8 cellular contexts compared by ENCODE assay signal in genomic region chrX:153946910-153947769, GRCh38. TPM values are rescaled to one million over a fixed set of nuclear protein-coding genes. Genes with fewer than 3 reads are reported as not detected.
A peak's percentile ranks its signal among the peaks of the same experiment; 100 is the strongest.
DNase-seq lines count a peak whose midpoint lies in the region; ATAC-seq and TF ChIP-seq lines count a peak whose summit lies in the region.

No MANE protein-coding gene starts in this region.

- WGBS in suprapubic skin, result 55% methylated on average over 11 of the region's 23 CpGs

- TF ChIP-seq EP300 in suprapubic skin (IDR thresholded peaks at IDR 0.05), result no peak

- peaks cover 8% of the 10 kb centered on the region for H3K36me3 ChIP-seq in CD8-positive, alpha-beta T cell (ENCODE audit: insufficient read depth, low read length)
- peaks cover 27% of the 10 kb centered on the region for H3K36me3 ChIP-seq in OCI-LY3 (replicated peaks; ENCODE audit: low read depth, low read length)
- H3K36me3 ChIP-seq in suprapubic skin, result peaks cover 34% of the 10 kb centered on the region

- no peaks in the 10 kb centered on the region for H4K20me1 ChIP-seq in OCI-LY3 (ENCODE audit: insufficient read depth, low read length)

- peak; percentile 57 to 84 (median 76) for DNase-seq in CD8-positive, alpha-beta T cell
- peak; percentile 70 for DNase-seq in Jurkat, Clone E6-1 (ENCODE audit: low read depth, low spot score)
- DNase-seq in activated T-cell treated with anti-CD3 and anti-CD28 coated beads, Interleukin-2, amount 50 U/mL, for 1 hour, result peak; percentile 81
- DNase-seq in epithelial cell of esophagus (ENCODE audit: low read depth) (peak; percentile 75), naive B cell (peak; percentile 80), suprapubic skin (ENCODE audit: low spot score in 2 of 2) (no peak)

- intact Hi-C loops in CD8-positive, alpha-beta T cell (cut with DNase I, micrococcal nuclease), result loop anchor here (1.0 to 2.0 kb wide), 5 partner anchors 22 to 588 kb away; partner anchors contain the start of gene PLXNB3 (in 1 of the 2)

- H3K27me3 Mint-ChIP-seq in CD8-positive, alpha-beta T cell (ENCODE audit: low read depth), result no peaks in the 10 kb centered on the region
- no peaks in the 10 kb centered on the region for H3K27me3 Mint-ChIP-seq in naive B cell

- no peaks in the 10 kb centered on the region for H3K9me3 ChIP-seq in CD8-positive, alpha-beta T cell (ENCODE audit: low read length)
- no peaks in the 10 kb centered on the region for H3K9me3 ChIP-seq in OCI-LY3 (ENCODE audit: insufficient read depth, low read length)
- no peaks in the 10 kb centered on the region for H3K9me3 ChIP-seq in suprapubic skin

- CTCF ChIA-PET in CD8-positive, alpha-beta T cell (lab: Charles Lee), result interaction anchor here (0.6 to 8.4 kb wide), 27 partner anchors 11 to 1005 kb away, joined by 3 to 205 read pairs (median 3); partner anchors contain the start of genes ARHGAP4, HCFC1, IDH3G and NAA10

- H3K4me1 Mint-ChIP-seq in CD8-positive, alpha-beta T cell (ENCODE audit: low read depth), result peaks cover 13% of the 10 kb centered on the region
- peaks cover 8 to 29% (median 12%) of the 10 kb centered on the region in 3 donors for H3K4me1 Mint-ChIP-seq in naive B cell

- H3K27me3 ChIP-seq in CD8-positive, alpha-beta T cell (ENCODE audit: insufficient read depth, low read length), result no peaks in the 10 kb centered on the region
- no peaks in the 10 kb centered on the region for H3K27me3 ChIP-seq in OCI-LY3 (ENCODE audit: low read depth, low read length)
- H3K27me3 ChIP-seq in suprapubic skin, result no peaks in the 10 kb centered on the region

- ATAC-seq in CD8-positive, alpha-beta T cell, result peak; percentile 87
- ATAC-seq in GM21423 (IDR thresholded peaks at IDR 0.05; ENCODE audit: unreplicated experiment), result peak; percentile 71
- peak; percentile 81 to 86 for ATAC-seq in naive B cell (ENCODE audit: low read depth in 2 of 2)

- H3K4me1 ChIP-seq in CD8-positive, alpha-beta T cell (ENCODE audit: insufficient read depth, low read length), result peaks cover 42% of the 10 kb centered on the region
- H3K4me1 ChIP-seq in OCI-LY3 (ENCODE audit: low read length), result peaks cover 7% of the 10 kb centered on the region
- H3K4me1 ChIP-seq in suprapubic skin, result peaks cover 13% of the 10 kb centered on the region

- no peak overlapping the region for H3K4me3 ChIP-seq in CD8-positive, alpha-beta T cell (ENCODE audit: low read depth, low read length)
- H3K4me3 ChIP-seq in Jurkat, Clone E6-1 (ENCODE audit: low read length), result no peak overlapping the region
- no peak overlapping the region for H3K4me3 ChIP-seq in OCI-LY3 (ENCODE audit: low read length)
- H3K4me3 ChIP-seq in epithelial cell of esophagus (ENCODE audit: low read length), result no peak overlapping the region
- no peak overlapping the region for H3K4me3 ChIP-seq in suprapubic skin

- TF ChIP-seq POLR2A in suprapubic skin (IDR thresholded peaks at IDR 0.05), result no peak

- H3K4me3 Mint-ChIP-seq in CD8-positive, alpha-beta T cell, result peak overlapping the region; percentile 27
- H3K4me3 Mint-ChIP-seq in naive B cell, result peak overlapping the region in 4 of 8 donors; percentile 1 to 65 (median 22)

- peak; percentile 71 for TF ChIP-seq CTCF in CD8-positive, alpha-beta T cell (IDR thresholded peaks at IDR 0.05)
- TF ChIP-seq CTCF in OCI-LY3 (IDR thresholded peaks at IDR 0.05; ENCODE audit: low read depth, low read length), result peak; percentile 85
- TF ChIP-seq CTCF in epithelial cell of esophagus (IDR thresholded peaks at IDR 0.05; ENCODE audit: insufficient read depth, low read depth, low read length, missing control alignments), result peak; percentile 79
- TF ChIP-seq CTCF in suprapubic skin (IDR thresholded peaks at IDR 0.05), result peak; percentile 26 to 70

- H3K79me2 ChIP-seq in OCI-LY3 (ENCODE audit: low read length), result no peaks in the 10 kb centered on the region

- POLR2A ChIA-PET in CD8-positive, alpha-beta T cell (lab: Charles Lee), result interaction anchor here (0.9 to 9.3 kb wide), 6 partner anchors 12 to 43 kb away, joined by 3 to 100 read pairs (median 4); partner anchors contain the start of genes ARHGAP4, AVPR2 and NAA10

- H3K9me3 Mint-ChIP-seq in CD8-positive, alpha-beta T cell, result no peaks in the 10 kb centered on the region
- no peaks in the 10 kb centered on the region for H3K9me3 Mint-ChIP-seq in naive B cell

- H3K4me2 ChIP-seq in OCI-LY3 (ENCODE audit: low read length), result no peak overlapping the region

- peak overlapping the region; percentile 81 for H3K27ac Mint-ChIP-seq in CD8-positive, alpha-beta T cell
- peak overlapping the region in 5 of 6 donors; percentile 8 to 93 (median 47) for H3K27ac Mint-ChIP-seq in naive B cell

- H2AFZ ChIP-seq in OCI-LY3 (ENCODE audit: low read depth, low read length), result no peak overlapping the region

- peaks cover 21% of the 10 kb centered on the region for H3K36me3 Mint-ChIP-seq in CD8-positive, alpha-beta T cell
- H3K36me3 Mint-ChIP-seq in naive B cell, result peaks cover 0 to 7% of the 10 kb centered on the region in 2 donors

- no peak overlapping the region for H3K27ac ChIP-seq in CD8-positive, alpha-beta T cell (ENCODE audit: low read depth, low read length)
- H3K27ac ChIP-seq in OCI-LY3 (ENCODE audit: low read length) (peak overlapping the region; percentile 43), suprapubic skin (no peak overlapping the region)

- H3K9ac ChIP-seq in OCI-LY3 (ENCODE audit: low read length), result no peak overlapping the region

RNA-seq across cellular contexts. Expression of gene RENBP, which starts 2.7 kb away (rescaled TPM):
- 1 to 10 TPM; 6.2 to 6.3 TPM for total RNA-seq in CD8-positive, alpha-beta T cell
- polyA plus RNA-seq in Jurkat, Clone E6-1 (2012; ENCODE audit: insufficient read depth, insufficient read length), result not detected
- polyA plus RNA-seq in naive B cell (ENCODE audit: low read depth in 6 of 6), result 1 to 10 TPM in 4 of 6 donors, under 1 TPM in 2; 0.68 to 3.8 (median 1.7) TPM
- 1 to 10 TPM; 1.7 to 9.9 (median 4.6) TPM for total RNA-seq in suprapubic skin

RNA-seq across cellular contexts. Expression of gene NAA10, which starts 12.3 kb away (rescaled TPM):
- total RNA-seq in CD8-positive, alpha-beta T cell, result 10 to 100 TPM; 34.4 to 35.3 TPM
- 188 TPM for polyA plus RNA-seq in Jurkat, Clone E6-1 (2012; ENCODE audit: insufficient read depth, insufficient read length)
- 10 to 100 TPM; 52.6 to 98.7 (median 61.0) TPM for polyA plus RNA-seq in naive B cell (ENCODE audit: low read depth in 6 of 6)
- total RNA-seq in suprapubic skin, result 10 to 100 TPM; 58.5 to 97.2 (median 73.0) TPM

RNA-seq across cellular contexts. Expression of gene ARHGAP4, which starts 21.1 kb away (rescaled TPM):
- 100 to 1,000 TPM; 432 to 440 TPM for total RNA-seq in CD8-positive, alpha-beta T cell
- polyA plus RNA-seq in Jurkat, Clone E6-1 (2012; ENCODE audit: insufficient read depth, insufficient read length), result 111 TPM
- polyA plus RNA-seq in naive B cell (ENCODE audit: low read depth in 6 of 6), result 100 to 1,000 TPM in 2 of 6 donors, 10 to 100 TPM in 4; 71.5 to 147 (median 83.5) TPM
- 10 to 100 TPM in 2 of 4 donors, 1 to 10 TPM in 2; 4.8 to 17.6 (median 9.6) TPM for total RNA-seq in suprapubic skin

RNA-seq across cellular contexts. Expression of gene HCFC1, which starts 24.5 kb away (rescaled TPM):
- 10 to 100 TPM; 49.1 to 56.3 TPM for total RNA-seq in CD8-positive, alpha-beta T cell
- polyA plus RNA-seq in Jurkat, Clone E6-1 (2012; ENCODE audit: insufficient read depth, insufficient read length), result 43.2 TPM
- 10 to 100 TPM in 1 of 6 donors, 1 to 10 TPM in 4, under 1 TPM in 1; 0.22 to 14.0 (median 5.8) TPM for polyA plus RNA-seq in naive B cell (ENCODE audit: low read depth in 6 of 6)
- 10 to 100 TPM; 51.9 to 72.2 (median 55.3) TPM for total RNA-seq in suprapubic skin

RNA-seq across cellular contexts. Expression of gene TMEM187, which starts 25.4 kb away (rescaled TPM):
- 1 to 10 TPM; 1.6 to 3.2 TPM for total RNA-seq in CD8-positive, alpha-beta T cell
- polyA plus RNA-seq in Jurkat, Clone E6-1 (2012; ENCODE audit: insufficient read depth, insufficient read length), result 13.9 TPM
- 10 to 100 TPM in 2 of 6 donors, 1 to 10 TPM in 4; 5.0 to 13.6 (median 8.1) TPM for polyA plus RNA-seq in naive B cell (ENCODE audit: low read depth in 6 of 6)
- total RNA-seq in suprapubic skin, result 10 to 100 TPM in 1 of 4 donors, 1 to 10 TPM in 3; 7.8 to 10.7 (median 8.6) TPM

Comparison
In these comparisons a context has a peak if more than half of its experiments do, and no peak if none do; other contexts are left out.
1. DNase-seq: peak in CD8-positive, alpha-beta T cell (7 of 7), Jurkat, Clone E6-1 (single experiment), activated T-cell treated with anti-CD3 and anti-CD28 coated beads, Interleukin-2, amount 50 U/mL, for 1 hour (single experiment), epithelial cell of esophagus (single experiment) and naive B cell (single experiment); none in suprapubic skin (0 of 2).
2. RNA of gene ARHGAP4, which starts 21.1 kb away (total RNA-seq): 432 to 440 TPM in CD8-positive, alpha-beta T cell; 4.8 to 17.6 TPM in suprapubic skin; every median in the first group is over 10 times any median in the second.
3. Peak in every context shown above with its lines, with median percentiles within 50 percentile points of each other: ATAC-seq and CTCF ChIP-seq.